8 cellular contexts compared by ENCODE assay signal in the genomic region with DNA sequence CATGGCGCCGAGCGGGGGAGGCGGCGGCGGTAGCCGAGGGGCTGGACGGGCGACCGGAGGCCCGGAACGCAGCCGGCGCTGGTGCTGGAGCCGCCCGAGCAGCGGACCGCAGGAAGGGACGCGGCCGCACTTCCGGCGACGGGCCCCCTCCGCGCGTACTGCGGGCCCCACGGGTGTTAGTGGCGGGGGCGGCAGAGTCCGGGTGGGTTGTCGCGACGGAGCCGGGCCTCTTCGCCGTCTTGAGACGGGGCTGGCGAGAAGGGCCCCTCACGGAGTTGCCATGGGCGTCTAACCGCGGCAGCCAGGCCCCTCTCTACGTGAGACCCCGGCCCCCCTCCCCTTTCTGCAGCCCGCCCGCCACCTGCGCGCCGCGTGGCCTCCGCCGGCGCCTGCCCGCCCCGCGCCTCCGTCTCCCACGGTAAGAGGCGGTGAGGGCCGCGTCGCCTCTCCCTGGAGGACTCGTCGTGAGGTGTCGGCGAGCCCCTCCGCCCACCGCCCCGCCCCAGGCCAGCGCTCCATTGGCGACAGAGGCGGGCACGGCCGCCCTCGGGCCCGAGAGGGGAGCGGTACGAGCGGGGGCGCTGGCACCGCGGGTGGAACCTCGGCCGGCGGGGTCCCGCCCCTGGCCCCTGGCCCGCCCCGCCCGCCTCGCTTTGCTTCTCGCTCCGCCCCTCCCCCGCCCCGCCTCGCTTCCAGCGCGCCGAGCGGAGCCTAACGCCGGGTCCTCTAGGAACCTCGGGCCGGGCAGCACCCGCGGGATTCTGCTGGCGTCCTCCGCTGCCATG. TPM values are rescaled to one million over a fixed set of nuclear protein-coding genes. Genes with fewer than 3 reads are reported as not detected.
DNase-seq lines count a peak whose midpoint lies in the region; TF ChIP-seq lines count a peak whose summit lies in the region.

A gene with protein sequence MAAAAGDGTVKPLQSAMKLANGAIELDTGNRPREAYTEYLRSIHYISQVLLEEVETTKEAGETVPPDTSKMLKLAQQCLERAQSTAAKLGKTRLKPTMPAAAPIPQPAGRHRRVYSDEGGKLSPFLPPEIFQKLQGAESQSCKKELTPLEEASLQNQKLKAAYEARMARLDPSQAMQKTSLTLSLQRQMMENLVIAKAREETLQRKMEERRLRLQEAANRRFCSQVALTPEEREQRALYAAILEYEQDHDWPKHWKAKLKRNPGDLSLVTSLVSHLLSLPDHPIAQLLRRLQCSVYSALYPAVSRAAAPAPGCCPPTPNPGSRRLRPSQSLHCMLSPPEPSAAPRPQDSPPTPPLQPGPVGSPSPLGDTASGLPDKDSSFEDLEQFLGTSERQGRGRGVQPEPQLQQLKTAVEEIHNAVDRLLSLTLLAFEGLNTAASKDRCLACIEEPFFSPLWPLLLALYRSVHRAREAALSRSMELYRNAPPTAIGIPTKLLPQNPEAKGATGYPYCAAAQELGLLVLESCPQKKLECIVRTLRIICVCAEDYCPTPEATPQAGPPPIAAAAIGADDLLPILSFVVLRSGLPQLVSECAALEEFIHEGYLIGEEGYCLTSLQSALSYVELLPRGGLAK (minus strand): TSS at position 40 of the 785 bp plus-strand sequence. CDS start 37 bp downstream, at position 3.
A gene with protein sequence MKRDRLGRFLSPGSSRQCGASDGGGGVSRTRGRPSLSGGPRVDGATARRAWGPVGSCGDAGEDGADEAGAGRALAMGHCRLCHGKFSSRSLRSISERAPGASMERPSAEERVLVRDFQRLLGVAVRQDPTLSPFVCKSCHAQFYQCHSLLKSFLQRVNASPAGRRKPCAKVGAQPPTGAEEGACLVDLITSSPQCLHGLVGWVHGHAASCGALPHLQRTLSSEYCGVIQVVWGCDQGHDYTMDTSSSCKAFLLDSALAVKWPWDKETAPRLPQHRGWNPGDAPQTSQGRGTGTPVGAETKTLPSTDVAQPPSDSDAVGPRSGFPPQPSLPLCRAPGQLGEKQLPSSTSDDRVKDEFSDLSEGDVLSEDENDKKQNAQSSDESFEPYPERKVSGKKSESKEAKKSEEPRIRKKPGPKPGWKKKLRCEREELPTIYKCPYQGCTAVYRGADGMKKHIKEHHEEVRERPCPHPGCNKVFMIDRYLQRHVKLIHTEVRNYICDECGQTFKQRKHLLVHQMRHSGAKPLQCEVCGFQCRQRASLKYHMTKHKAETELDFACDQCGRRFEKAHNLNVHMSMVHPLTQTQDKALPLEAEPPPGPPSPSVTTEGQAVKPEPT (plus strand): TSS at position 679 of the 785 bp plus-strand sequence. CDS start 104 bp downstream, at position 783.

- H3K27me3 ChIP-seq in HAP-1 (ENCODE audit: low read depth) (no peaks in the 10 kb centered on the region), ascending aorta (no peaks in the 10 kb centered on the region), hepatocyte (no peaks in the 10 kb centered on the region)

- H3K4me1 ChIP-seq in HAP-1 (peaks cover 5% of the 10 kb centered on the region; the same call in 1 of the 2 replicates), ascending aorta (peaks cover 11 to 19% of the 10 kb centered on the region in 2 donors), hepatocyte (ENCODE audit: insufficient read depth) (peaks cover 22% of the 10 kb centered on the region)

- peak within 1 kb of the TSS; percentile 95 for H3K4me2 ChIP-seq in hepatocyte

- DNase-seq in GF-D8 (lab: John Stamatoyannopoulos, UW) (peak; percentile 11), HAP-1 (ENCODE audit: low spot score in 2 of 2) (peak; percentile 73 to 88), NCI-H1048 (lab: John Stamatoyannopoulos, UW) (peak; percentile 13), ascending aorta (ENCODE audit: low spot score in 2 of 2) (peak in 1 of 2 donors; percentile 84), hepatocyte (ENCODE audit: low spot score) (peak; percentile 95), retinal pigment epithelial cell (ENCODE audit: low read depth) (no peak), COLO829 (ENCODE audit: low spot score) (no peak)
- peak; percentile 83 for DNase-seq in T-helper 2 cell treated with Interferon-gamma antibody and Interleukin-4, amounts not matched to agents 5 μg/mL and 100 μg/mL, for 36 hours (ENCODE audit: low spot score)

- intact Hi-C loops in ascending aorta (cut with DNase I), result loop anchor here (1.0 to 2.0 kb wide), 4 partner anchors 21 to 152 kb away; a partner anchor contains a TSS

- peak within 1 kb of the TSS; percentile 92 for H2AFZ ChIP-seq in hepatocyte

- H3K9me3 ChIP-seq in HAP-1 (no peaks in the 10 kb centered on the region), ascending aorta (no peaks in the 10 kb centered on the region), hepatocyte (ENCODE audit: low read depth) (no peaks in the 10 kb centered on the region)

- under 1% methylated on average over 34 of the region's 109 CpGs for WGBS in hepatocyte (ENCODE audit: low lambda C conversion rate, missing lambda C conversion rate)

- in situ Hi-C loops in HAP-1 (cut with MboI; ENCODE audit: low sequenced_read_pairs), result no loop called here

- no peaks in the 10 kb centered on the region for H3K9me2 ChIP-seq in hepatocyte (replicated peaks; ENCODE audit: insufficient read depth)

- peak within 1 kb of the TSS; percentile 71 for H3K4me3 ChIP-seq in HAP-1
- peak within 1 kb of the TSS; percentile 90 to 91 for H3K4me3 ChIP-seq in ascending aorta
- peak within 1 kb of the TSS; percentile 93 for H3K4me3 ChIP-seq in hepatocyte
- H3K4me3 ChIP-seq in retinal pigment epithelial cell (ENCODE audit: low read length), result peak within 1 kb of the TSS; percentile 72

- H3K27me3 Mint-ChIP-seq in T-helper 2 cell treated with Interferon-gamma antibody and Interleukin-4, amounts not matched to agents 5 μg/mL and 100 μg/mL, for 36 hours (ENCODE audit: low read depth), result no peaks in the 10 kb centered on the region

- H4K20me1 ChIP-seq in hepatocyte (ENCODE audit: insufficient read depth, poor library complexity, severe bottlenecking), result peaks cover 28% of the 10 kb centered on the region

- peaks cover 29% of the 10 kb centered on the region for H3K36me3 Mint-ChIP-seq in T-helper 2 cell treated with Interferon-gamma antibody and Interleukin-4, amounts not matched to agents 5 μg/mL and 100 μg/mL, for 36 hours (ENCODE audit: low read depth)

- peak within 1 kb of the TSS; percentile 95 to 97 for H3K27ac ChIP-seq in ascending aorta
- H3K27ac ChIP-seq in hepatocyte, result peak within 1 kb of the TSS; percentile 99

- peaks cover 35% of the 10 kb centered on the region for H3K79me2 ChIP-seq in hepatocyte

- peak within 1 kb of the TSS; percentile 98 for H3K27ac Mint-ChIP-seq in T-helper 2 cell treated with Interferon-gamma antibody and Interleukin-4, amounts not matched to agents 5 μg/mL and 100 μg/mL, for 36 hours

- H3K36me3 ChIP-seq in HAP-1 (replicated peaks) (peaks cover 34% of the 10 kb centered on the region), ascending aorta (peaks cover 26 to 29% of the 10 kb centered on the region in 2 donors), hepatocyte (replicated peaks; ENCODE audit: insufficient read depth, low read depth) (no peaks in the 10 kb centered on the region)

- TF ChIP-seq CTCF in ascending aorta (IDR thresholded peaks at IDR 0.05), result no peak
- no peak for TF ChIP-seq CTCF in hepatocyte (IDR thresholded peaks at IDR 0.05; ENCODE audit: poor library complexity)
- TF ChIP-seq CTCF in retinal pigment epithelial cell (conservative IDR thresholded peaks at IDR 0.05; ENCODE audit: low read depth, low read length), result no peak

- peak within 1 kb of the TSS; percentile 94 for H3K4me3 Mint-ChIP-seq in T-helper 2 cell treated with Interferon-gamma antibody and Interleukin-4, amounts not matched to agents 5 μg/mL and 100 μg/mL, for 36 hours

- no peaks in the 10 kb centered on the region for H3K9me3 Mint-ChIP-seq in T-helper 2 cell treated with Interferon-gamma antibody and Interleukin-4, amounts not matched to agents 5 μg/mL and 100 μg/mL, for 36 hours

- H3K4me1 Mint-ChIP-seq in T-helper 2 cell treated with Interferon-gamma antibody and Interleukin-4, amounts not matched to agents 5 μg/mL and 100 μg/mL, for 36 hours (ENCODE audit: low read depth), result peaks cover 23% of the 10 kb centered on the region

RNA-seq across cellular contexts. Expression of the first gene that starts in this region (rescaled TPM):
- total RNA-seq in ascending aorta, result 17.2 TPM
- total RNA-seq in hepatocyte, result 8.0 and 13.8 TPM in 2 replicates
- 25.5 and 30.2 TPM in 2 replicates for polyA plus RNA-seq in hepatocyte

RNA-seq across cellular contexts. Expression of the second gene that starts in this region (rescaled TPM):
- 30.7 TPM for total RNA-seq in ascending aorta
- total RNA-seq in hepatocyte, result 8.4 and 23.2 TPM in 2 replicates
- polyA plus RNA-seq in hepatocyte, result 15.0 and 18.3 TPM in 2 replicates

Comparison
In these comparisons a context has a peak if more than half of its experiments do, and no peak if none do; other contexts are left out.
1. DNase-seq: peak in GF-D8 (single experiment), HAP-1 (2 of 2), NCI-H1048 (single experiment), T-helper 2 cell treated with Interferon-gamma antibody and Interleukin-4, amounts not matched to agents 5 μg/mL and 100 μg/mL, for 36 hours (single experiment) and hepatocyte (single experiment); none in retinal pigment epithelial cell (single experiment) and COLO829 (single experiment).
2. Peak in every context shown above with its lines, with median percentiles within 50 percentile points of each other: H3K4me3 ChIP-seq.